In the genomic region with DNA sequence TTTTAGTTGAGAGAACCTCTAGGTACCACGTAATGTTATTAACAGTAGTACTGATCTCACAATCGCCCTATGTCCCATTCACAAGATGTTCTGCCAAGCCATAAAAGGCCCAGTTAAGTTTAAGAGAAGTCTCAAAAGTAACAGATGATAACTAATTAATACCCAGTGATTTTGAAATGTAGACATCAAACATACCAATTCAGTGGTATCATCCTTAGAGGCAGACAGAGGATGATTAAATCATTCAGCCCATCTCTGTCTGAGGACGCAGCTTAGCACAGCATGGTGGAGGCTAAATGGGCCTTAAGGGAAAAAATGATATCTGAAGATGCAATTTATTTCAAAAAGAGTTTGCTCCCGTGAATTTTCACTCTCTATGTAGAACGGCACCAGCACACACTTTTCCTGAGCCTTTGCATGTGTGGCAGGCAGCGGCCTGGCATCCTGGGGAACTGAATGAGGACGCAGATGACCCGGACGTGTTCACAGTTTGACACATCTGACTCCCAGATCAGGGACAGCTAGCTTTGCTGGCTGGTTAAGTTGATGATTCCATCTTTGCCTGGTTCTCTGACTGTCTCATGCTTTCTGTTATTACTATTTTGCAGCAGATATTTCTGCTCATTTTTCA, we compare ENCODE assay signal across 26 cellular contexts. TPM values are rescaled to one million over a fixed set of nuclear protein-coding genes. Genes with fewer than 3 reads are reported as not detected.
DNase-seq lines count a peak whose midpoint lies in the region; ATAC-seq and TF ChIP-seq lines count a peak whose summit lies in the region.
"Had no signal": no experiment of that assay in that cellular context is flagged by ENCODE, and none has a peak within 500 bp of the region (broad histone marks: within the 10 kb centered on the region; RNA-seq: fewer than 3 reads in every experiment).

No MANE protein-coding gene starts in this region.

- no peak overlapping the region for H3K27ac Mint-ChIP-seq in activated naive CD8-positive, alpha-beta T cell treated with anti-CD3 and anti-CD28 coated beads, Interleukin-2, amount 50 U/mL, for 24 hours
- H3K27ac Mint-ChIP-seq: activated CD4-positive, alpha-beta memory T cell treated with anti-CD3 and anti-CD28 coated beads for 36 hours; endodermal cell; nephron progenitor cell had no signal

- H3K36me3 ChIP-seq in right lobe of liver = no peaks in the 10 kb centered on the region
- no peaks in the 10 kb centered on the region for H3K36me3 ChIP-seq in testis (ENCODE audit: low read depth, missing control alignments)
- H3K36me3 ChIP-seq in MG63 = peaks cover 21% of the 10 kb centered on the region

- H3K4me1 Mint-ChIP-seq in activated naive CD8-positive, alpha-beta T cell treated with anti-CD3 and anti-CD28 coated beads, Interleukin-2, amount 50 U/mL, for 24 hours = no peaks in the 10 kb centered on the region
- H3K4me1 Mint-ChIP-seq: CD8-positive, alpha-beta memory T cell; central memory CD8-positive, alpha-beta T cell; endodermal cell; nephron progenitor cell had no signal

- no peaks in the 10 kb centered on the region for H3K9me3 Mint-ChIP-seq in activated naive CD8-positive, alpha-beta T cell treated with anti-CD3 and anti-CD28 coated beads, Interleukin-2, amount 50 U/mL, for 24 hours
- H3K9me3 Mint-ChIP-seq: activated CD4-positive, alpha-beta memory T cell treated with anti-CD3 and anti-CD28 coated beads for 36 hours; central memory CD8-positive, alpha-beta T cell; endodermal cell; nephron progenitor cell had no signal

- H3K27me3 ChIP-seq in right lobe of liver (no peaks in the 10 kb centered on the region), testis (no peaks in the 10 kb centered on the region), MG63 (no peaks in the 10 kb centered on the region)

- DNase-seq in GM03348 (ENCODE audit: low spot score) (peak; percentile 43), right lobe of liver (no peak), testis (no peak), NCI-H226 (no peak), MG63 (no peak)
- no peak for DNase-seq in activated naive CD8-positive, alpha-beta T cell treated with anti-CD3 and anti-CD28 coated beads, Interleukin-2, amount 50 U/mL, for 24 hours
- DNase-seq: activated CD4-positive, alpha-beta memory T cell treated with anti-CD3 and anti-CD28 coated beads for 36 hours; activated CD4-positive, CD25-positive, alpha-beta regulatory T cell treated with anti-CD3 and anti-CD28 coated beads, Interleukin-2, amount 50 U/mL, for 72 hours; activated CD8-positive, alpha-beta memory T cell treated with anti-CD3 and anti-CD28 coated beads, Interleukin-2, amount 50 U/mL, for 4 hours; activated naive CD4-positive, alpha-beta T cell; CD8-positive, alpha-beta memory T cell; dermis blood vessel endothelial cell; DMS153; endodermal cell; left cardiac atrium; NCI-H1092; NCI-H1694; NCI-H510A; nephron progenitor cell; small intestine; stimulated activated naive CD4-positive, alpha-beta T cell; T-helper 2 cell had no signal

- peaks cover 2% of the 10 kb centered on the region for H3K27me3 Mint-ChIP-seq in activated naive CD8-positive, alpha-beta T cell treated with anti-CD3 and anti-CD28 coated beads, Interleukin-2, amount 50 U/mL, for 24 hours

- WGBS in right lobe of liver (ENCODE audit: insufficient coverage, low coverage, low lambda C conversion rate, missing lambda C conversion rate) = 75% methylated on average over 6 of the region's 9 CpGs
- WGBS in testis, 2 donors = 79 to 82% methylated on average over 8 to 9 of the region's 9 CpGs

- H3K27ac ChIP-seq in right lobe of liver (peak overlapping the region; percentile 39 to 89 (median 87)), testis (peak overlapping the region; percentile 44 to 55)
- H3K27ac ChIP-seq: SK-N-MC had no signal

- TF ChIP-seq POLR2A in right lobe of liver (IDR thresholded peaks at IDR 0.05) = no peak
- no peak for TF ChIP-seq POLR2A in testis (IDR thresholded peaks at IDR 0.05)

- intact Hi-C loops in right lobe of liver (cut with DNase I) (no loop called here), testis (cut with DNase I; ENCODE audit: low total_unique reads) (no loop called here)

- TF ChIP-seq CTCF in right lobe of liver (IDR thresholded peaks at IDR 0.05) (no peak), testis (IDR thresholded peaks at IDR 0.05) (no peak)

- no peak overlapping the region for H3K4me3 Mint-ChIP-seq in activated naive CD8-positive, alpha-beta T cell treated with anti-CD3 and anti-CD28 coated beads, Interleukin-2, amount 50 U/mL, for 24 hours
- H3K4me3 Mint-ChIP-seq: activated CD4-positive, alpha-beta memory T cell treated with anti-CD3 and anti-CD28 coated beads for 36 hours; CD8-positive, alpha-beta memory T cell; central memory CD8-positive, alpha-beta T cell; endodermal cell; nephron progenitor cell had no signal

- H3K36me3 Mint-ChIP-seq in activated naive CD8-positive, alpha-beta T cell treated with anti-CD3 and anti-CD28 coated beads, Interleukin-2, amount 50 U/mL, for 24 hours (ENCODE audit: low read depth) = no peaks in the 10 kb centered on the region
- H3K36me3 Mint-ChIP-seq: activated CD4-positive, alpha-beta memory T cell treated with anti-CD3 and anti-CD28 coated beads for 36 hours; CD8-positive, alpha-beta memory T cell had no signal

- H3K4me1 ChIP-seq in right lobe of liver (peaks cover 0 to 81% (median 27%) of the 10 kb centered on the region in 4 donors), testis (peaks cover 45% of the 10 kb centered on the region)

- H3K4me3 ChIP-seq in right lobe of liver (no peak overlapping the region), testis (no peak overlapping the region), MG63 (no peak overlapping the region)
- H3K4me3 ChIP-seq: SK-N-MC had no signal

- no peaks in the 10 kb centered on the region for H3K9me3 ChIP-seq in right lobe of liver
- no peaks in the 10 kb centered on the region for H3K9me3 ChIP-seq in testis
- H3K9me3 ChIP-seq in MG63 = no peaks in the 10 kb centered on the region

- ATAC-seq in SK-N-SH treated with all-trans-retinoic acid at 6 μM for 48 hours (0 out of 3 replicates have a peak, but pooled peaks have one; percentile 24), right lobe of liver (peak in 1 of 4 donors; percentile 20)
- no peak for ATAC-seq in activated naive CD8-positive, alpha-beta T cell treated with anti-CD3 and anti-CD28 coated beads, Interleukin-2, amount 50 U/mL, for 24 hours
- ATAC-seq: esophagus mucosa, left cardiac atrium had no signal

TF ChIP-seq in SK-N-SH treated with all-trans-retinoic acid at 6 μM for 48 hours, 23 proteins besides CTCF, POLR2A, EP300 and RAD21:
- TF ChIP-seq POU6F1 (CRISPR knock-in tag; IDR thresholded peaks at IDR 0.05; ENCODE audit: borderline replicate concordance, low read depth) = no peak
- no peak for TF ChIP-seq ZNF565 (CRISPR knock-in tag; conservative IDR thresholded peaks at IDR 0.05; ENCODE audit: low read depth)

RNA-seq across cellular contexts. Expression of gene EGFR, which starts 13.4 kb away (rescaled TPM):
- total RNA-seq in right lobe of liver (100 to 1,000 TPM in 1 of 6 experiments, 10 to 100 TPM in 5; 59.3 to 127 (median 93.7) TPM), testis (10 to 100 TPM; 18.2 to 45.0 TPM)
- polyA plus RNA-seq in testis (ENCODE audit: insufficient read depth, low read depth, low replicate concordance) = 11.0 TPM
- total RNA-seq in MG63 (2014; rRNA removed; shearing (Covaris generic); ENCODE audit: low replicate concordance) = 20.3 and 21.0 TPM in 2 replicates
- total RNA-seq: activated CD4-positive, alpha-beta memory T cell treated with anti-CD3 and anti-CD28 coated beads for 36 hours; CD8-positive, alpha-beta memory T cell had no signal
- polyA plus RNA-seq: CD8-positive, alpha-beta memory T cell had no signal
